Comparison of ENCODE assay signal across 10 cellular contexts in the genomic region with DNA sequence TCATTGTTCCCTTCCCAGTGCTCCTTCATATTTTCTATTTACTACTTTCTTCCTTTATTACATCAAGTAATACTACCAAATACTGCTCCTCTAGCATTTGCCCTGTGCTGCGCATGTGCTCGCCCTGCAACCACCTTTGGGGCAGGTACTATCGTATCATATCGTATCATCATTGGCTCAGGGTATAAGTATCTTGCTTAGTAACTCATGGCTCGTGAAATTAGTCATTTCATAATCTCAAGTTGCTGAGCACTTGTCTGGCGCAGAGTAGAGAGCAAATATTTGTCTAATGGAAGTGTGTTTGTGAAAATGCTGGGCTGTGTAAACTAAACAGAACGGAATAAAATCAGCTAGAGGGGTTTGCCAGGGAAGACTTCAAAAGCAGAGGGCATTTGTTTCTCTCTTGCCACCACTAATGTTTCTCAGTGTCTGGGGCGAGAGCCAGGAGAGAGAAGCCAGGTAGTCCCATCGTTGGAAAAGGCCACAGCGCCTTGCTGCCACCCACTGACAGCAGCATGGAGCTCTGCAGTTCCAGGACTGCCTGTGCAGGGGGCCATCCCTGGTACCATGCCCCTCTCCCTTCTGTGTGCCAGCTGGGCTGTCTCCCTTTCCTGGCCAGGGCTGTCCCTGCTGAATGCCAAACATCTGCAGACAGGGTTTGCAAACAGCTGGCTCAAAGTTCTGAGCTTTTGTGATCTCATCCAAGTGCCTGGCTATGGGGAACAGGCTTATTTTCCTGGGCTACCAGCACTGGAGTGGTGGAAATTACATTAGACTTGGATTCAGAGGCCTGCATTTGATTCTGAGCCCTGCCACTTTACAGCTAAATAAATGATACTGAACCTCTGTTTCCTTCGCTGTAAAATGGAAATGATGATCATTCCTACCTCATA. TPM values are rescaled to one million over a fixed set of nuclear protein-coding genes. Genes with fewer than 3 reads are reported as not detected.
DNase-seq lines count a peak whose midpoint lies in the region; ATAC-seq and TF ChIP-seq lines count a peak whose summit lies in the region.
"Had no signal": no experiment of that assay in that cellular context is flagged by ENCODE, and none has a peak within 500 bp of the region (broad histone marks: within the 10 kb centered on the region; RNA-seq: fewer than 3 reads in every experiment).

No MANE protein-coding gene starts in this region.

- no peak overlapping the region for H3K27ac Mint-ChIP-seq in nephron progenitor cell

- H3K4me3 Mint-ChIP-seq in nephron progenitor cell, result no peak overlapping the region

- no peaks in the 10 kb centered on the region for H3K36me3 Mint-ChIP-seq in nephron progenitor cell (ENCODE audit: low read depth)

- TF ChIP-seq CTCF in nephron progenitor cell (IDR thresholded peaks at IDR 0.05), result no peak

- peak; percentile 50 for DNase-seq in EH (ENCODE audit: low read depth)
- DNase-seq in NCI-H748 (lab: John Stamatoyannopoulos, UW; ENCODE audit: unreplicated experiment), result peak; percentile 62
- DNase-seq in fibroblast of peridontal ligament (ENCODE audit: extremely low read depth), result peak; percentile 35
- peak; percentile 21 for DNase-seq in renal cortical epithelial cell (ENCODE audit: low read depth)
- no peak for DNase-seq in activated CD4-positive, CD25-positive, alpha-beta regulatory T cell treated with anti-CD3 and anti-CD28 coated beads, Interleukin-2, amount 50 U/mL, for 72 hours
- DNase-seq in nephron progenitor cell, result no peak
- DNase-seq in SW 1271 (lab: John Stamatoyannopoulos, UW), result no peak
- DNase-seq: activated naive CD4-positive, alpha-beta T cell had no signal

- peaks cover 24% of the 10 kb centered on the region for H3K27me3 Mint-ChIP-seq in nephron progenitor cell (ENCODE audit: low read depth, poor library complexity)

- ATAC-seq in HG02642 (IDR thresholded peaks at IDR 0.05; ENCODE audit: poor library complexity, unreplicated experiment), result no peak

- no peaks in the 10 kb centered on the region for H3K9me3 Mint-ChIP-seq in nephron progenitor cell

- H3K4me1 Mint-ChIP-seq in nephron progenitor cell, result peaks cover 17% of the 10 kb centered on the region

RNA-seq across cellular contexts. Expression of a gene that starts 19.9 kb away (rescaled TPM):
- total RNA-seq in renal cortical epithelial cell, result 14.1 and 23.3 TPM in 2 replicates

RNA-seq across cellular contexts. Expression of a gene that starts 34.3 kb away (rescaled TPM):
- not detected in 2 replicates for total RNA-seq in renal cortical epithelial cell
- total RNA-seq: T-helper 1 cell treated with Interleukin-12 subunit alpha and Interleukin-12 subunit beta and Interleukin-4 antibody, amounts not matched to agents 30 ng/mL and 1 ng/mL, for 36 hours had no signal

RNA-seq across cellular contexts. Expression of a gene that starts 43.7 kb away (rescaled TPM):
- total RNA-seq in renal cortical epithelial cell, result 33.2 and 34.7 TPM in 2 replicates

Comparison
In these comparisons a context has a peak if more than half of its experiments do, and no peak if none do; other contexts are left out.
1. DNase-seq: peak in EH (single experiment), NCI-H748 (single experiment), fibroblast of peridontal ligament (single experiment) and renal cortical epithelial cell (single experiment); none in activated CD4-positive, CD25-positive, alpha-beta regulatory T cell treated with anti-CD3 and anti-CD28 coated beads, Interleukin-2, amount 50 U/mL, for 72 hours (single experiment), nephron progenitor cell (single experiment) and SW 1271 (0 of 2).